Comparison of ENCODE assay signal across 12 cellular contexts in the genomic region with DNA sequence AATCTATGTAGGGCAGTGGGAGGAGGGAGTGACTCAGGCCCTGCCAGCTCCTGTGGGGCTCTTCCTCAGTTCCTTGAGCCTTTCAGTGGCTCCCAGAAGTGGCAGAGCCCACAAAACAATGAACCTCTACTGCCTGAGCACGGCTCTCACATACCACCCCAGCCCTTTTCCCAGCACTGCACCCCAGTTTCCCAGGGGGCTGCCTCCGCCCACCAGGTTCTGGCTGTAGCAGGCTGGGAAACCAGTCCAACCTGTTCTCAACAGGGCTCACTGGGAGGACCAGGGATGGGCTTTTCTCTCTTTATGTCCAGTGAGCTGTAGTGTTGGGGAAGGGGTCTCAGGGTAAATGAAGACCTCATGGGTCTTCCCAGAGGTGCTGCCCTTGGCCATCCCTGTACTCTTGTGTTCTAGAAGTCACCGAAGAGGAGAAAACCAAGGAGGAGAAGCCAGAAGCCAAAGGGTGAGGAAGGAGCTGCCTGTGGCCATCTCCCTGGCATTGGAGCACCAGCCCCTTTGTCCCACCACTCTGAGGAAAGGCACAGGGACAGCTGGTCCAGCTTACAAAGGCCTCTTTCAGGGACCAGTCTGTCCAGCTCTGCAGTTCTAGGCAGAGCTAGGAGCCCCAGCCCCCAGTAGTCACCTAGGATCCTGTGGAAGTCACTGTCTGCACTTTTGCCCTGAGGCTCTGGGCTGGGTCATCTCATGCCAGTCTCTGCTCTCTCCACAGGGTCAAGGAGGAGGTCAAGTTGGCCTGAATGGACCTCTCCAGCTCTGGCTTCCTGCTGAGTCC. TPM values are rescaled to one million over a fixed set of nuclear protein-coding genes. Genes with fewer than 3 reads are reported as not detected.
A peak's percentile ranks its signal among the peaks of the same experiment; 100 is the strongest.
DNase-seq lines count a peak whose midpoint lies in the region; ATAC-seq and TF ChIP-seq lines count a peak whose summit lies in the region.
"Had no signal": no experiment of that assay in that cellular context is flagged by ENCODE, and none has a peak within 500 bp of the region (broad histone marks: within the 10 kb centered on the region; RNA-seq: fewer than 3 reads in every experiment).

No MANE protein-coding gene starts in this region.

- ATAC-seq in T-cell (replicated peaks in 1 of 4) (no peak), GM18867 (IDR thresholded peaks at IDR 0.05; ENCODE audit: unreplicated experiment) (no peak)
- ATAC-seq: gastrocnemius medialis had no signal

- no peak overlapping the region for H3K4me3 Mint-ChIP-seq in MCF 10A (ENCODE audit: unreplicated experiment)
- no peak overlapping the region for H3K4me3 Mint-ChIP-seq in T-cell
- H3K4me3 Mint-ChIP-seq: stimulated activated naive CD8-positive, alpha-beta T cell treated with anti-CD3 and anti-CD28 coated beads, Interleukin-15, Interleukin-2, amounts not matched to agents 100 ng/mL and 50 ng/mL, for 24 hours had no signal

- H3K4me1 Mint-ChIP-seq in MCF 10A (ENCODE audit: insufficient read depth, unreplicated experiment) (no peaks in the 10 kb centered on the region), T-cell (peaks cover 31 to 37% (median 31%) of the 10 kb centered on the region in 3 donors)

- DNase-seq in breast epithelium (ENCODE audit: low spot score in 2 of 2) (no peak), MCF 10A (ENCODE audit: unreplicated experiment) (no peak), T-cell (no peak), thyroid gland (peak; percentile 75 to 81), GM13977 (ENCODE audit: low spot score) (no peak), T-helper 9 cell (no peak)
- DNase-seq: gastrocnemius medialis; NCI-H1105 treated with DMSO at 0.1 percent for 48 hours; stimulated activated CD4-positive, alpha-beta T cell treated with anti-CD3 and anti-CD28 coated beads, Interleukin-12 subunit alpha, Interleukin-12 subunit beta, amount 100 ng/mL, for 4 hours had no signal

- in situ Hi-C loops in GM13977 (cut with MboI; ENCODE audit: low pct_unique_long_range_greater_than_20kb, low sequenced_read_pairs, unreplicated experiment), result no loop called here

- H3K27me3 Mint-ChIP-seq in MCF 10A (ENCODE audit: insufficient read depth, unreplicated experiment), result no peaks in the 10 kb centered on the region
- no peaks in the 10 kb centered on the region for H3K27me3 Mint-ChIP-seq in T-cell
- H3K27me3 Mint-ChIP-seq: stimulated activated naive CD8-positive, alpha-beta T cell treated with anti-CD3 and anti-CD28 coated beads, Interleukin-15, Interleukin-2, amounts not matched to agents 100 ng/mL and 50 ng/mL, for 24 hours had no signal

- TF ChIP-seq CTCF in breast epithelium (IDR thresholded peaks at IDR 0.05) (no peak), MCF 10A (IDR thresholded peaks at IDR 0.05; ENCODE audit: unreplicated experiment) (no peak), thyroid gland (IDR thresholded peaks at IDR 0.05) (no peak), GM13977 (IDR thresholded peaks at IDR 0.05; ENCODE audit: extremely low read depth, insufficient read depth, missing control alignments) (no peak)

- H3K9me3 Mint-ChIP-seq in MCF 10A (ENCODE audit: unreplicated experiment), result no peaks in the 10 kb centered on the region
- no peaks in the 10 kb centered on the region for H3K9me3 Mint-ChIP-seq in T-cell
- H3K9me3 Mint-ChIP-seq: stimulated activated naive CD8-positive, alpha-beta T cell treated with anti-CD3 and anti-CD28 coated beads, Interleukin-15, Interleukin-2, amounts not matched to agents 100 ng/mL and 50 ng/mL, for 24 hours had no signal

- H3K36me3 Mint-ChIP-seq in MCF 10A (ENCODE audit: insufficient read depth, unreplicated experiment), result peaks cover 33% of the 10 kb centered on the region
- H3K36me3 Mint-ChIP-seq in T-cell, result peaks cover 37% of the 10 kb centered on the region

- H3K4me3 ChIP-seq in breast epithelium, result peak overlapping the region in 1 of 3 donors; percentile 19
- no peak overlapping the region for H3K4me3 ChIP-seq in thyroid gland (replicated peaks in 1 of 3)
- H3K4me3 ChIP-seq: gastrocnemius medialis had no signal

- H3K9me3 ChIP-seq in breast epithelium (no peaks in the 10 kb centered on the region), thyroid gland (no peaks in the 10 kb centered on the region)
- H3K9me3 ChIP-seq: gastrocnemius medialis had no signal

- intact Hi-C loops in breast epithelium (cut with DNase I; ENCODE audit: low total_unique reads), result no loop called here
- intact Hi-C loops in MCF 10A (cut with micrococcal nuclease), result no loop called here
- intact Hi-C loops in thyroid gland (cut with DNase I), result loop anchor here (10.0 kb wide), 1 partner anchor 98 kb away; no protein-coding TSS in a partner anchor

- H3K36me3 ChIP-seq in breast epithelium (peaks cover 5% of the 10 kb centered on the region), thyroid gland (peaks cover 16 to 18% of the 10 kb centered on the region in 2 donors)

- H3K27me3 ChIP-seq in breast epithelium (no peaks in the 10 kb centered on the region), layer of hippocampus (ENCODE audit: control insufficient read depth, insufficient read depth, low read length) (no peaks in the 10 kb centered on the region), thyroid gland (no peaks in the 10 kb centered on the region)
- H3K27me3 ChIP-seq: gastrocnemius medialis had no signal

- H3K27ac ChIP-seq in breast epithelium, result peak overlapping the region; percentile 62 to 86
- peak overlapping the region; percentile 54 for H3K27ac ChIP-seq in layer of hippocampus (ENCODE audit: low read depth, low read length)
- peak overlapping the region; percentile 85 to 90 (median 87) for H3K27ac ChIP-seq in thyroid gland
- H3K27ac ChIP-seq: gastrocnemius medialis had no signal

- WGBS in thyroid gland, 2 donors, result 37 to 42% methylated on average over 3 of the region's 3 CpGs

- H3K4me1 ChIP-seq in breast epithelium (peaks cover 17 to 25% of the 10 kb centered on the region in 2 donors), thyroid gland (peaks cover 49 to 61% of the 10 kb centered on the region in 2 donors)

- TF ChIP-seq POLR2A in breast epithelium (IDR thresholded peaks at IDR 0.05) (no peak), thyroid gland (IDR thresholded peaks at IDR 0.05) (no peak)

- POLR2A ChIA-PET in MCF 10A (lab: Yijun Ruan, JAX) (interaction anchor here (0.6 to 1.4 kb wide), 2 partner anchors 68 to 117 kb away, joined by 3 read pairs; no protein-coding TSS in a partner anchor), T-cell (lab: Charles Lee) (no interaction called here)

- no TSS peak for BruUV-seq in MCF 10A (replicated peaks; lab: Mats Ljungman, UMichigan)

- H3K27ac Mint-ChIP-seq in MCF 10A (ENCODE audit: low read depth, unreplicated experiment) (no peak overlapping the region), T-cell (peak overlapping the region; percentile 57 to 73)

- CTCF ChIA-PET in MCF 10A (lab: Yijun Ruan, JAX), result interaction anchor here (1.2 kb wide), 1 partner anchor 117 kb away, joined by 5 read pairs; no protein-coding TSS in a partner anchor
- CTCF ChIA-PET in T-cell (lab: Charles Lee), result interaction anchor here in 1 of 2 donors (0.8 to 1.1 kb wide), 2 partner anchors 10 to 83 kb away, joined by 3 to 6 read pairs; no protein-coding TSS in a partner anchor

RNA-seq across cellular contexts. Expression of a gene that starts 3.5 kb away (rescaled TPM):
- total RNA-seq in breast epithelium (10 to 100 TPM; 33.4 to 82.8 (median 47.9) TPM), MCF 10A (2022) (0.65 and 1.0 TPM in 2 replicates), T-cell (10 to 100 TPM; 28.1 to 46.5 (median 41.4) TPM), thyroid gland (10 to 100 TPM; 62.1 to 97.3 (median 70.6) TPM)

RNA-seq across cellular contexts. Expression of a gene that starts 29.8 kb away (rescaled TPM):
- total RNA-seq in breast epithelium, result 10 to 100 TPM in 2 of 3 donors, 1 to 10 TPM in 1; 8.8 to 15.8 (median 10.2) TPM
- total RNA-seq in MCF 10A (2022), result 13.4 and 19.0 TPM in 2 replicates
- total RNA-seq in T-cell, result 10 to 100 TPM; 27.0 to 43.0 (median 32.0) TPM
- 10 to 100 TPM in 1 of 4 donors, 1 to 10 TPM in 3; 5.1 to 20.0 (median 7.4) TPM for total RNA-seq in thyroid gland

RNA-seq across cellular contexts. Expression of a gene that starts 29.9 kb away (rescaled TPM):
- total RNA-seq in breast epithelium (1 to 10 TPM; 1.4 to 3.9 (median 3.4) TPM), MCF 10A (2022) (2.0 and 2.3 TPM in 2 replicates), T-cell (1 to 10 TPM in 3 of 5 donors, under 1 TPM in 1, not detected in 1; 0.65 to 4.3 (median 2.3) TPM), thyroid gland (1 to 10 TPM; 1.2 to 6.0 (median 2.9) TPM)

RNA-seq across cellular contexts. Expression of a gene that starts 40.6 kb away (rescaled TPM):
- total RNA-seq in breast epithelium (10 to 100 TPM; 31.8 to 87.5 (median 87.4) TPM), MCF 10A (2022) (39.7 and 62.9 TPM in 2 replicates), T-cell (100 to 1,000 TPM; 117 to 153 (median 142) TPM), thyroid gland (10 to 100 TPM; 78.2 to 96.8 (median 85.0) TPM)

Comparison
In these comparisons a context has a peak if more than half of its experiments do, and no peak if none do; other contexts are left out.
1. RNA of a gene that starts 3.5 kb away (total RNA-seq): 62.1 to 97.3 TPM in thyroid gland, 33.4 to 82.8 TPM in breast epithelium and 28.1 to 46.5 TPM in T-cell; 0.65 to 1.0 TPM in MCF 10A; every median in the first group is over 10 times any median in the second.
2. DNase-seq: peak in thyroid gland (2 of 2); none in breast epithelium (0 of 2), MCF 10A (single experiment), T-cell (0 of 34), GM13977 (single experiment) and T-helper 9 cell (single experiment).
3. Peak in every context shown above with its lines, with median percentiles within 50 percentile points of each other: H3K27ac ChIP-seq.